Comparison of ENCODE assay signal across 8 cellular contexts in genomic region chrX:100512471-100512870, GRCh38.
DNase-seq lines count a peak whose midpoint lies in the region; ATAC-seq and TF ChIP-seq lines count a peak whose summit lies in the region.

No MANE protein-coding gene starts in this region.

- H2BK15ac ChIP-seq in neuronal stem cell (ENCODE audit: low read length): no peak overlapping the region

- H3K18ac ChIP-seq in neuronal stem cell (ENCODE audit: low read length): no peak overlapping the region

- no peak overlapping the region for H3K4ac ChIP-seq in neuronal stem cell (ENCODE audit: low read length)

- H3K4me1 ChIP-seq in GM23338 (ENCODE audit: insufficient read depth): no peaks in the 10 kb centered on the region
- no peaks in the 10 kb centered on the region for H3K4me1 ChIP-seq in neuronal stem cell (ENCODE audit: control insufficient read depth in 2 of 2, insufficient read depth in 1 of 2, low read depth in 1 of 2, low read length in 2 of 2)

- H3K27ac ChIP-seq in GM23338 (ENCODE audit: low read depth) (no peak overlapping the region), VCaP (no peak overlapping the region), neuronal stem cell (replicated peaks; ENCODE audit: low read length) (no peak overlapping the region)

- H3K27ac Mint-ChIP-seq in Calu3 (ENCODE audit: unreplicated experiment): no peak overlapping the region
- no peak overlapping the region for H3K27ac Mint-ChIP-seq in GM23338

- H2BK5ac ChIP-seq in neuronal stem cell (ENCODE audit: low read length): no peak overlapping the region

- H3K36me3 ChIP-seq in GM23338 (ENCODE audit: insufficient read depth) (no peaks in the 10 kb centered on the region), neuronal stem cell (replicated peaks in 1 of 2; ENCODE audit: control insufficient read depth in 2 of 2, insufficient read depth in 2 of 2, low read length in 2 of 2) (no peaks in the 10 kb centered on the region)

- BruUV-seq in Calu3 (replicated peaks; lab: Mats Ljungman, UMichigan): no TSS peak

- no peak overlapping the region for H2AK5ac ChIP-seq in neuronal stem cell (ENCODE audit: low read depth, low read length)

- H3K27me3 Mint-ChIP-seq in Calu3 (ENCODE audit: unreplicated experiment): peaks cover 16% of the 10 kb centered on the region
- no peaks in the 10 kb centered on the region for H3K27me3 Mint-ChIP-seq in GM23338 (ENCODE audit: insufficient read depth, low read depth, poor library complexity)

- H3K9me3 Mint-ChIP-seq in Calu3 (ENCODE audit: low read depth, unreplicated experiment) (no peaks in the 10 kb centered on the region), GM23338 (no peaks in the 10 kb centered on the region)

- H3K4me2 ChIP-seq in GM23338: no peak overlapping the region
- no peak overlapping the region for H3K4me2 ChIP-seq in neuronal stem cell (ENCODE audit: insufficient read depth, low read length, poor library complexity, severe bottlenecking)

- H3K9me3 ChIP-seq in neuronal stem cell (replicated peaks in 1 of 2; ENCODE audit: control insufficient read depth in 2 of 2, insufficient read depth in 1 of 2, low read depth in 1 of 2, low read length in 2 of 2): no peaks in the 10 kb centered on the region

- no peaks in the 10 kb centered on the region for H3K9me2 ChIP-seq in GM23338 (ENCODE audit: insufficient read depth)

- intact Hi-C loops in Calu3 (cut with micrococcal nuclease; ENCODE audit: unreplicated experiment): loop anchor here (1.0 to 10.0 kb wide), 3 partner anchors 96 to 256 kb away; no protein-coding TSS in a partner anchor

- no peak overlapping the region for H4K91ac ChIP-seq in neuronal stem cell (ENCODE audit: low read depth, low read length, poor library complexity)

- H3K9ac ChIP-seq in neuronal stem cell (ENCODE audit: low read depth, low read length, poor library complexity): no peak overlapping the region

- H3K4me3 Mint-ChIP-seq in Calu3 (ENCODE audit: low read depth, unreplicated experiment) (no peak overlapping the region), GM23338 (no peak overlapping the region)

- H3K4me1 Mint-ChIP-seq in Calu3 (ENCODE audit: low read depth, unreplicated experiment): no peaks in the 10 kb centered on the region
- peaks cover 10% of the 10 kb centered on the region; the same call in 2 of the 3 replicates for H3K4me1 Mint-ChIP-seq in GM23338

- no peaks in the 10 kb centered on the region for H3K36me3 Mint-ChIP-seq in Calu3 (ENCODE audit: insufficient read depth, unreplicated experiment)
- H3K36me3 Mint-ChIP-seq in GM23338 (ENCODE audit: low read depth): no peaks in the 10 kb centered on the region

- no CpG with 5 or more reads among the region's 1 CpG for WGBS in neuronal stem cell (ENCODE audit: extremely low coverage in 2 of 2, insufficient read length in 2 of 2, insufficient replicate concordance in 1 of 2), 2 donors

- H3K4me3 ChIP-seq in GM23338: no peak overlapping the region
- no peak overlapping the region for H3K4me3 ChIP-seq in neuronal stem cell (ENCODE audit: low read length in 2 of 2)

- H4K20me1 ChIP-seq in GM23338 (replicated peaks; ENCODE audit: insufficient read depth): no peaks in the 10 kb centered on the region

- H2BK120ac ChIP-seq in neuronal stem cell (ENCODE audit: low read depth, low read length): no peak overlapping the region

- no peak overlapping the region for H4K8ac ChIP-seq in neuronal stem cell (ENCODE audit: low read depth, low read length)

- no peak overlapping the region for H2BK12ac ChIP-seq in neuronal stem cell (ENCODE audit: low read length)

- no peak overlapping the region for H3K23ac ChIP-seq in neuronal stem cell (ENCODE audit: low read depth, low read length, poor library complexity)

- no peak overlapping the region for H3K14ac ChIP-seq in neuronal stem cell (ENCODE audit: low read length)

- no peak overlapping the region for H2AFZ ChIP-seq in GM23338
- H2AFZ ChIP-seq in neuronal stem cell (ENCODE audit: low read length): no peak overlapping the region

- no peaks in the 10 kb centered on the region for H3K79me1 ChIP-seq in neuronal stem cell (ENCODE audit: low read depth, low read length)

- peak; percentile 35 for TF ChIP-seq CTCF in Calu3 (IDR thresholded peaks at IDR 0.05; ENCODE audit: unreplicated experiment)
- peak; percentile 44 for TF ChIP-seq CTCF in GM23338 (conservative IDR thresholded peaks at IDR 0.05; ENCODE audit: low read depth in 2 of 2)
- TF ChIP-seq CTCF in VCaP (conservative IDR thresholded peaks at IDR 0.05): peak; percentile 54

- CTCF ChIA-PET in Calu3 (lab: Charles Lee): interaction anchor here (1.3 to 1.5 kb wide), 2 partner anchors 102 to 256 kb away, joined by 3 to 8 read pairs; no protein-coding TSS in a partner anchor

- H3F3A ChIP-seq in GM23338 (replicated peaks; ENCODE audit: low read depth): no peaks in the 10 kb centered on the region

- H3K27me3 ChIP-seq in GM23338 (ENCODE audit: insufficient read depth) (no peaks in the 10 kb centered on the region), neuronal stem cell (ENCODE audit: control insufficient read depth in 3 of 3, insufficient read depth in 3 of 3, low read depth in 1 of 3, low read length in 3 of 3) (no peaks in the 10 kb centered on the region)

- no peak for DNase-seq in Calu3
- peak; percentile 32 for DNase-seq in GM23338 (ENCODE audit: low spot score)
- peak; percentile 7 for DNase-seq in iris pigment epithelial cell (ENCODE audit: low read depth)
- no peak for DNase-seq in neuronal stem cell (ENCODE audit: low spot score)
- DNase-seq in activated T-cell treated with anti-CD3 and anti-CD28 coated beads, Interleukin-2, amount 50 U/mL, for 48 hours: no peak

- H3K79me2 ChIP-seq in GM23338 (replicated peaks; ENCODE audit: insufficient read depth): no peaks in the 10 kb centered on the region

- no peak for ATAC-seq in GM23338
- no peak for ATAC-seq in HG02973 (IDR thresholded peaks at IDR 0.05; ENCODE audit: unreplicated experiment)
- ATAC-seq in GM18873 (IDR thresholded peaks at IDR 0.05; ENCODE audit: low FRiP score, unreplicated experiment): no peak

TF ChIP-seq in GM23338, 12 proteins besides CTCF, POLR2A, EP300 and RAD21 (continues in another document):
- TF ChIP-seq JUNB (IDR thresholded peaks at IDR 0.05; ENCODE audit: unreplicated experiment) (no peak), ZNF462 (CRISPR knock-in tag; IDR thresholded peaks at IDR 0.05) (no peak), STAT1 (IDR thresholded peaks at IDR 0.05; ENCODE audit: unreplicated experiment) (no peak), ZNF114 (CRISPR knock-in tag; IDR thresholded peaks at IDR 0.05) (no peak), CREB1 (CRISPR knock-in tag; IDR thresholded peaks at IDR 0.05; ENCODE audit: low read depth) (no peak), ZNF331 (CRISPR knock-in tag; IDR thresholded peaks at IDR 0.05; ENCODE audit: low read depth) (no peak), EZH2 (IDR thresholded peaks at IDR 0.05; ENCODE audit: low read depth, unreplicated experiment) (no peak)

Comparison
In these comparisons a context has a peak if more than half of its experiments do, and no peak if none do; other contexts are left out.
1. DNase-seq: peak in GM23338 (single experiment) and iris pigment epithelial cell (single experiment); none in Calu3 (single experiment), neuronal stem cell (single experiment) and activated T-cell treated with anti-CD3 and anti-CD28 coated beads, Interleukin-2, amount 50 U/mL, for 48 hours (0 of 2).
2. Peak in every context shown above with its lines, with median percentiles within 50 percentile points of each other: CTCF ChIP-seq.